8 cellular contexts compared by ENCODE assay signal in genomic region chr1:159828916-159829634, GRCh38. TPM values are rescaled to one million over a fixed set of nuclear protein-coding genes. Genes with fewer than 3 reads are reported as not detected.
DNase-seq lines count a peak whose midpoint lies in the region; ATAC-seq, FAIRE-seq and TF ChIP-seq lines count a peak whose summit lies in the region.

No MANE protein-coding gene starts in this region.

- H3K4me3 ChIP-seq in HCT116 (replicated peaks in 1 of 2; ENCODE audit: low read depth in 1 of 2, low read length in 2 of 2) (no peak overlapping the region), NB4 (ENCODE audit: low read depth, low read length) (no peak overlapping the region), astrocyte of the spinal cord (ENCODE audit: low read depth, low read length) (no peak overlapping the region)
- H3K4me3 ChIP-seq in effector memory CD4-positive, alpha-beta T cell (ENCODE audit: insufficient read depth, low read depth, low read length, poor library complexity, severe bottlenecking) = no peak overlapping the region

- no peaks in the 10 kb centered on the region for H4K20me1 ChIP-seq in HCT116 (ENCODE audit: insufficient read depth)

- H3K27me3 ChIP-seq in HCT116 (ENCODE audit: insufficient read depth, low read length) = peaks cover 6% of the 10 kb centered on the region; the same call in 1 of the 2 replicates
- H3K27me3 ChIP-seq in effector memory CD4-positive, alpha-beta T cell (replicated peaks; ENCODE audit: control insufficient read depth, insufficient read depth, low read length, poor library complexity, severe bottlenecking) = no peaks in the 10 kb centered on the region

- no TSS peak for BruUV-seq in HCT116 (replicated peaks; lab: Mats Ljungman, UMichigan)

- H3K79me2 ChIP-seq in HCT116 (ENCODE audit: insufficient read depth, low read length) = no peaks in the 10 kb centered on the region

- TF ChIP-seq POLR2A in GM12892 (IDR thresholded peaks at IDR 0.05; ENCODE audit: low read depth, low read length) (no peak), HCT116 (IDR thresholded peaks at IDR 0.05; ENCODE audit: borderline replicate concordance, extremely low read depth, insufficient read depth, insufficient read length) (no peak), NB4 (IDR thresholded peaks at IDR 0.05; ENCODE audit: extremely low read depth, insufficient read length) (no peak)

- FAIRE-seq in GM12892 (lab: Jason Lieb, UNC) = peak; percentile 40

- POLR2A ChIA-PET in HCT116 (lab: Charles Lee) = no interaction called here

- peak; percentile 41 for DNase-seq in GM12892 (ENCODE audit: insufficient read length)
- DNase-seq in HCT116 (ENCODE audit: low read depth, low spot score) = peak; percentile 29
- DNase-seq in NB4 (ENCODE audit: low read depth) = peak; percentile 77
- DNase-seq in astrocyte of the spinal cord (ENCODE audit: low read depth, low spot score) = no peak
- DNase-seq in left colon = peak; percentile 47 to 65
- DNase-seq in activated naive CD4-positive, alpha-beta T cell (lab: John Stamatoyannopoulos, UW) = no peak
- DNase-seq in effector memory CD4-positive, alpha-beta T cell = no peak

- no peaks in the 10 kb centered on the region for H3K9me2 ChIP-seq in HCT116 (ENCODE audit: insufficient read depth)

- TF ChIP-seq CTCF in HCT116 (IDR thresholded peaks at IDR 0.05 in 2 of 3, conservative IDR thresholded peaks at IDR 0.05 in 1 of 3; ENCODE audit: borderline replicate concordance in 1 of 3, insufficient read depth in 1 of 3, low read depth in 2 of 3, low read length in 2 of 3) = peak; percentile 69 to 76 (median 76); a peak in 5 of 6 replicates
- peak; percentile 56 for TF ChIP-seq CTCF in NB4 (IDR thresholded peaks at IDR 0.05; ENCODE audit: low read depth, low read length)
- peak; percentile 41 for TF ChIP-seq CTCF in astrocyte of the spinal cord (IDR thresholded peaks at IDR 0.05; ENCODE audit: low read depth, low read length)

- CTCF ChIA-PET in HCT116 (lab: Charles Lee) = interaction anchor here (1.0 to 4.4 kb wide), 3 partner anchors 12 to 30 kb away, joined by 3 to 20 read pairs (median 5); no protein-coding TSS in a partner anchor

- ATAC-seq in HCT116 (peak; percentile 100), left colon (peak; percentile 88), HG03457 (IDR thresholded peaks at IDR 0.05; ENCODE audit: unreplicated experiment) (no peak)

- no peak overlapping the region for H3K9ac ChIP-seq in HCT116 (ENCODE audit: low read length)

- RAD21 ChIA-PET in HCT116 (lab: Charles Lee; ENCODE audit: low non-redundant PET in 1 of 2, low total read pairs in 2 of 2, uncharacterized antibody in 2 of 2, unreplicated experiment in 2 of 2) = no interaction called here

- no peak overlapping the region for H3K27ac ChIP-seq in HCT116 (ENCODE audit: low read depth, low read length)
- no peak overlapping the region for H3K27ac ChIP-seq in effector memory CD4-positive, alpha-beta T cell (ENCODE audit: insufficient read depth, low read length, poor library complexity, severe bottlenecking)

- in situ Hi-C loops in astrocyte of the spinal cord (cut with HindIII; ENCODE audit: low sequenced_read_pairs) = no loop called here

- intact Hi-C loops in HCT116 (cut with micrococcal nuclease) (loop anchor here (2.0 kb wide), 1 partner anchor 62 kb away; no protein-coding TSS in a partner anchor), left colon (cut with DNase I, micrococcal nuclease) (no loop called here)

- no peak overlapping the region for H2AFZ ChIP-seq in HCT116 (ENCODE audit: low read depth, low read length, poor library complexity, severe bottlenecking)

- H3K9me3 ChIP-seq in HCT116 (ENCODE audit: control insufficient read depth in 1 of 2, insufficient read depth in 1 of 2, low read depth in 1 of 2, low read length in 2 of 2) = no peaks in the 10 kb centered on the region
- no peaks in the 10 kb centered on the region for H3K9me3 ChIP-seq in effector memory CD4-positive, alpha-beta T cell (ENCODE audit: control insufficient read depth, low read length)

- TF ChIP-seq RAD21 in HCT116 (IDR thresholded peaks at IDR 0.05; ENCODE audit: low read depth) = peak; percentile 50

- no peaks in the 10 kb centered on the region for H3K36me3 ChIP-seq in HCT116 (ENCODE audit: control insufficient read depth in 1 of 2, insufficient read depth in 2 of 2, low read length in 2 of 2)
- no peaks in the 10 kb centered on the region for H3K36me3 ChIP-seq in effector memory CD4-positive, alpha-beta T cell (ENCODE audit: control insufficient read depth, insufficient read depth, low read length)

- peaks cover 0 to 7% of the 10 kb centered on the region in 2 experiments; a peak in 1 of 4 replicates for H3K4me1 ChIP-seq in HCT116 (ENCODE audit: control insufficient read depth in 1 of 2, insufficient read depth in 2 of 2, low read length in 2 of 2)
- peaks cover 12% of the 10 kb centered on the region for H3K4me1 ChIP-seq in effector memory CD4-positive, alpha-beta T cell (ENCODE audit: control insufficient read depth, insufficient read depth, low read length, poor library complexity, severe bottlenecking)

- no peak overlapping the region for H3K4me2 ChIP-seq in HCT116 (ENCODE audit: low read length)

TF ChIP-seq in HCT116, 20 proteins besides CTCF, POLR2A, EP300 and RAD21:
- no peak for TF ChIP-seq YY1 (IDR thresholded peaks at IDR 0.05; ENCODE audit: extremely low read depth, insufficient replicate concordance, low read depth, low read length)

RNA-seq across cellular contexts. Expression of gene SLAMF8, which starts 2.4 kb away (rescaled TPM):
- polyA plus RNA-seq in GM12892 (2012; ENCODE audit: missing spikeins) = not detected
- total RNA-seq in HCT116 (2021; ENCODE audit: unreplicated experiment) = not detected
- 0.02 TPM in 1 of 2 replicates, not detected in the other for polyA plus RNA-seq in HCT116 (2012)
- total RNA-seq in left colon = 1 to 10 TPM; 1.2 to 4.7 TPM

RNA-seq across cellular contexts. Expression of gene FCRL6, which starts 26.9 kb away (rescaled TPM):
- not detected for polyA plus RNA-seq in GM12892 (2012; ENCODE audit: missing spikeins)
- total RNA-seq in HCT116 (2021; ENCODE audit: unreplicated experiment) = not detected
- not detected in 2 replicates for polyA plus RNA-seq in HCT116 (2012)
- total RNA-seq in left colon = under 1 TPM in 1 of 2 donors, not detected in 1; 0.14 TPM

RNA-seq across cellular contexts. Expression of gene VSIG8, which starts 33.4 kb away (rescaled TPM):
- not detected for polyA plus RNA-seq in GM12892 (2012; ENCODE audit: missing spikeins)
- not detected for total RNA-seq in HCT116 (2021; ENCODE audit: unreplicated experiment)
- 0.05 TPM in 1 of 2 replicates, not detected in the other for polyA plus RNA-seq in HCT116 (2012)
- not detected for total RNA-seq in left colon

RNA-seq across cellular contexts. Expression of gene DUSP23, which starts 48.3 kb away (rescaled TPM):
- 4.0 TPM for polyA plus RNA-seq in GM12892 (2012; ENCODE audit: missing spikeins)
- total RNA-seq in HCT116 (2021; ENCODE audit: unreplicated experiment) = 35.8 TPM
- 48.9 and 50.0 TPM in 2 replicates for polyA plus RNA-seq in HCT116 (2012)
- total RNA-seq in left colon = 10 to 100 TPM; 48.1 to 56.9 TPM

Comparison
In these comparisons a context has a peak if more than half of its experiments do, and no peak if none do; other contexts are left out.
1. DNase-seq: peak in GM12892 (single experiment), HCT116 (single experiment), NB4 (single experiment) and left colon (2 of 2); none in astrocyte of the spinal cord (single experiment), activated naive CD4-positive, alpha-beta T cell (0 of 4) and effector memory CD4-positive, alpha-beta T cell (0 of 3).
2. Peak in every context shown above with its lines, with median percentiles within 50 percentile points of each other: CTCF ChIP-seq.